8 cellular contexts compared by ENCODE assay signal in the genomic region with DNA sequence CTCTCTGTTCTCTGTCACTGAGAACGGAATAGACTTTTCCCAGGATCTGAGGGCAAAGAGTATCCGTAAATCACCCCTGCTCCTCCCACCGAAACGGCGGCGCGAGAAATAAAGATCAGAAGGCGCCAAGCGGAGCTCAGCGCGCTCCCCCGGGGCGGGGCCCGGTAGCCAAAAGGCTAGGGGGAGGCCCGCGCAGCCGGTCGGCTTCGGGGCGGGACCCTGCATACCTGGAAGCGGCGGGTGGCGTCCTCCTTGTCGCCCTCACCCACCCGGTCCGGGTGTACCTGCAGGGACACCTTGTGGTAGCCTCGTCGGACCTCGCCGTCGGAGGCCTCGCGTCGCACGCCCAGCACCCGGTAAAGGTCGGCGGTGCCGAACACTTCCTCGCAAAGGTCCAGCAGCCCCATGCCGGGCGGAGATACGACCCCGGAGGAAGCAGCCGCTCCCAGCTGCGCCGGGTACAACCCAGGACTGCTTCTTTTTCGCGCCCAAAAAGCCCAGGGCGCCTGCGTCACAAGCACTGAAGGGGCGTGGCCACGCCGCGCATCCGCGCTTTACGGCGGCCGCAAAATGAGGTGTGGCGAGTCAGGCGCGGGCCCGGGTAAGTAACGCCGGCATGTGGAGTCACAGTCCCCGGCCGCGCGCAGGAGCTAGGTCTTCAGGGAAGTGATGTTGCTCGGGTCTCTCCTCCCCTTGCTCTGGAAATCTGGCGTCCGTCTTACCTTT. TPM values are rescaled to one million over a fixed set of nuclear protein-coding genes. Genes with fewer than 3 reads are reported as not detected.
A peak's percentile ranks its signal among the peaks of the same experiment; 100 is the strongest.
DNase-seq lines count a peak whose midpoint lies in the region; ATAC-seq and TF ChIP-seq lines count a peak whose summit lies in the region.

Gene DNAJC9 (minus strand): TSS at position 473 of the 726 bp plus-strand sequence. CDS start 66 bp downstream, at position 407.

- TF ChIP-seq CTCF in chondrocyte (IDR thresholded peaks at IDR 0.05) = peak; percentile 48

- H3K36me3 Mint-ChIP-seq in chondrocyte (ENCODE audit: low read depth) = peaks cover 25% of the 10 kb centered on the region

- DNase-seq in Ammon's horn (ENCODE audit: low spot score) (peak; percentile 94), NCI-H460 (ENCODE audit: extremely low read depth, low read depth) (peak; percentile 91), chondrocyte (ENCODE audit: low spot score) (peak; percentile 98), kidney tubule cell (ENCODE audit: low spot score) (peak; percentile 98)
- peak; percentile 97 to 99 for DNase-seq in activated CD4-positive, alpha-beta T cell treated with anti-CD3 and anti-CD28 coated beads for 24 hours (ENCODE audit: low read depth in 2 of 2)
- peak; percentile 92 to 97 (median 96) for DNase-seq in stimulated activated CD4-positive, alpha-beta T cell treated with anti-CD3 and anti-CD28 coated beads, Interleukin-1b, Interleukin-23, amount 100 ng/mL, for 24 hours (ENCODE audit: low read depth in 4 of 4, low spot score in 1 of 4)

- peak within 1 kb of the TSS; percentile 96 for H3K4me3 Mint-ChIP-seq in chondrocyte (ENCODE audit: unreplicated experiment)

- H3K4me1 Mint-ChIP-seq in chondrocyte (ENCODE audit: low read depth) = peaks cover 57% of the 10 kb centered on the region

- H3K9me3 Mint-ChIP-seq in chondrocyte (ENCODE audit: low read depth) = no peaks in the 10 kb centered on the region

- TF ChIP-seq POLR2A in GM19099 (IDR thresholded peaks at IDR 0.05; ENCODE audit: extremely low read depth, insufficient read length, low read depth) = peak; percentile 97

- peak; percentile 87 for ATAC-seq in HG03432 (IDR thresholded peaks at IDR 0.05; ENCODE audit: unreplicated experiment)

- peak within 1 kb of the TSS; percentile 95 for H3K27ac Mint-ChIP-seq in chondrocyte (ENCODE audit: unreplicated experiment)

- H3K27me3 Mint-ChIP-seq in chondrocyte (ENCODE audit: low read depth) = no peaks in the 10 kb centered on the region

RNA-seq across cellular contexts. Expression of gene DNAJC9, which starts in this region (rescaled TPM):
- total RNA-seq in NCI-H460 (2014; rRNA removed; shearing (Covaris generic)) = 34.7 and 42.5 TPM in 2 replicates
- 44.6 and 50.7 TPM in 2 replicates for polyA plus RNA-seq in NCI-H460 (2014; cell fraction: nucleus; rRNA removed)
- total RNA-seq in chondrocyte = 17.1 to 27.3 TPM (median 17.6 TPM) in 3 replicates

Comparison
In these comparisons a context has a peak if more than half of its experiments do, and no peak if none do; other contexts are left out.
1. Peak in every context shown above with its lines: DNase-seq and ATAC-seq.